Comparison of ENCODE assay signal across 19 cellular contexts in genomic region chr5:176407456-176408244, GRCh38. TPM values are rescaled to one million over a fixed set of nuclear protein-coding genes. Genes with fewer than 3 reads are reported as not detected.
DNase-seq lines count a peak whose midpoint lies in the region; ATAC-seq and TF ChIP-seq lines count a peak whose summit lies in the region.
"Had no signal": no experiment of that assay in that cellular context is flagged by ENCODE, and none has a peak within 500 bp of the region (broad histone marks: within the 10 kb centered on the region; RNA-seq: fewer than 3 reads in every experiment).

No MANE protein-coding gene starts in this region.

- intact Hi-C loops in left ventricle myocardium superior (cut with micrococcal nuclease), result no loop called here

- H3K4me2 ChIP-seq in KMS-11, result peak overlapping the region; percentile 82

- H3K79me2 ChIP-seq in KMS-11 (ENCODE audit: insufficient read depth, low read depth), result no peaks in the 10 kb centered on the region; the same call in 1 of the 2 replicates

- no peaks in the 10 kb centered on the region for H3K9me3 ChIP-seq in esophagus (ENCODE audit: control insufficient read depth in 2 of 2, insufficient read depth in 1 of 2, low read depth in 1 of 2, low read length in 1 of 2)
- no peaks in the 10 kb centered on the region for H3K9me3 ChIP-seq in subcutaneous abdominal adipose tissue (ENCODE audit: control insufficient read depth in 5 of 5, low read length in 5 of 5)
- H3K9me3 ChIP-seq: body of pancreas had no signal

- H2AFZ ChIP-seq in KMS-11 (ENCODE audit: low read depth), result no peak overlapping the region

- no peak for TF ChIP-seq CTCF in KMS-11 (conservative IDR thresholded peaks at IDR 0.05; ENCODE audit: low read depth, low read length)

- no peaks in the 10 kb centered on the region for H4K20me1 ChIP-seq in KMS-11 (ENCODE audit: insufficient read depth)

- H3K9ac ChIP-seq in KMS-11 (peak overlapping the region; percentile 60), subcutaneous abdominal adipose tissue (ENCODE audit: low read length in 5 of 5) (no peak overlapping the region)

- H3K27me3 ChIP-seq in KMS-11 (ENCODE audit: insufficient read depth, low read depth) (no peaks in the 10 kb centered on the region), esophagus (ENCODE audit: control insufficient read depth in 1 of 2, insufficient read depth in 2 of 2, low read length in 2 of 2) (no peaks in the 10 kb centered on the region), subcutaneous abdominal adipose tissue (ENCODE audit: control insufficient read depth in 5 of 5, insufficient read depth in 4 of 5, low read length in 5 of 5) (no peaks in the 10 kb centered on the region)
- H3K27me3 ChIP-seq: body of pancreas had no signal

- H3K4me1 ChIP-seq in KMS-11 (ENCODE audit: low read depth, poor library complexity, severe bottlenecking) (peaks cover 54% of the 10 kb centered on the region), esophagus (ENCODE audit: control insufficient read depth in 2 of 2, insufficient read depth in 2 of 2, low read length in 1 of 2) (peaks cover 4 to 27% of the 10 kb centered on the region in 2 donors), subcutaneous abdominal adipose tissue (ENCODE audit: control insufficient read depth in 5 of 5, insufficient read depth in 5 of 5, low read length in 5 of 5) (peaks cover 0 to 24% (median 20%) of the 10 kb centered on the region in 5 donors)
- H3K4me1 ChIP-seq: body of pancreas had no signal

- WGBS in esophagus, 2 donors, result 78 to 80% methylated on average over 6 of the region's 6 CpGs

- peak; percentile 69 for ATAC-seq in left ventricle myocardium superior
- ATAC-seq in GM19324 (IDR thresholded peaks at IDR 0.05; ENCODE audit: low FRiP score, unreplicated experiment), result no peak
- no peak for ATAC-seq in GM21381 (IDR thresholded peaks at IDR 0.05; ENCODE audit: unreplicated experiment)
- ATAC-seq: body of pancreas; HepG2; stimulated activated naive CD8-positive, alpha-beta T cell treated with anti-CD3 and anti-CD28 coated beads, Interleukin-15, amount 100 ng/mL, for 72 hours had no signal

- no peak overlapping the region for H3K4me3 ChIP-seq in KMS-11 (IDR thresholded peaks at IDR 0.05; ENCODE audit: insufficient read depth, low read depth, low read length)
- H3K4me3 ChIP-seq in esophagus (ENCODE audit: low read depth in 1 of 2, low read length in 2 of 2), result no peak overlapping the region
- no peak overlapping the region for H3K4me3 ChIP-seq in subcutaneous abdominal adipose tissue (ENCODE audit: low read depth in 1 of 5, low read length in 5 of 5)
- H3K4me3 ChIP-seq: body of pancreas had no signal

- H3K36me3 ChIP-seq in KMS-11 (ENCODE audit: insufficient read depth) (no peaks in the 10 kb centered on the region), esophagus (ENCODE audit: control insufficient read depth in 2 of 2, insufficient read depth in 2 of 2, low read length in 1 of 2) (peaks cover 0 to 23% of the 10 kb centered on the region in 2 donors), subcutaneous abdominal adipose tissue (ENCODE audit: control insufficient read depth in 5 of 5, insufficient read depth in 5 of 5, low read length in 5 of 5) (peaks cover 0 to 41% (median 26%) of the 10 kb centered on the region in 5 donors)

- peak; percentile 50 for DNase-seq in left ventricle myocardium superior
- no peak for DNase-seq in NCI-H82 (lab: John Stamatoyannopoulos, UW)
- no peak for DNase-seq in pons (ENCODE audit: low spot score)
- DNase-seq: activated naive CD4-positive, alpha-beta T cell treated with anti-CD3 and anti-CD28 coated beads, Interleukin-2, amount 10 ng/mL, durations not matched to agents 7 days and 5 days; body of pancreas; cortex of kidney; GOT3; islet precursor cell; NCI-H187 treated with DMSO at 0.1 percent for 48 hours; NCI-H446; retina; stimulated activated naive CD8-positive, alpha-beta T cell treated with anti-CD3 and anti-CD28 coated beads, Interleukin-15, amount 100 ng/mL, for 72 hours; T-helper 1 cell had no signal

- peak overlapping the region; percentile 94 for H3K27ac ChIP-seq in KMS-11
- peak overlapping the region; percentile 80 to 84 for H3K27ac ChIP-seq in esophagus (ENCODE audit: low read depth in 2 of 2, low read length in 1 of 2)
- H3K27ac ChIP-seq in subcutaneous abdominal adipose tissue (ENCODE audit: low read depth, low read length), result peak overlapping the region; percentile 46
- H3K27ac ChIP-seq: body of pancreas had no signal

RNA-seq across cellular contexts. Expression of gene CLTB, which starts 8.7 kb away (rescaled TPM):
- polyA plus RNA-seq in esophagus, result 100 to 1,000 TPM; 517 to 730 TPM
- total RNA-seq in left ventricle myocardium superior, result 223 TPM

RNA-seq across cellular contexts. Expression of gene HIGD2A, which starts 19.1 kb away (rescaled TPM):
- 100 to 1,000 TPM; 151 to 163 TPM for polyA plus RNA-seq in esophagus
- total RNA-seq in left ventricle myocardium superior, result 222 TPM

RNA-seq across cellular contexts. Expression of gene NOP16, which starts 19.3 kb away (rescaled TPM):
- polyA plus RNA-seq in esophagus, result 10 to 100 TPM; 50.6 to 70.3 TPM
- 19.0 TPM for total RNA-seq in left ventricle myocardium superior

RNA-seq across cellular contexts. Expression of gene FAF2, which starts 40.5 kb away (rescaled TPM):
- polyA plus RNA-seq in esophagus, result 10 to 100 TPM in 1 of 2 donors, 1 to 10 TPM in 1; 9.7 to 12.6 TPM
- total RNA-seq in left ventricle myocardium superior, result 16.2 TPM

RNA-seq across cellular contexts. Expression of gene ARL10, which starts 42.4 kb away (rescaled TPM):
- polyA plus RNA-seq in esophagus, result 1 to 10 TPM; 2.4 to 3.8 TPM
- total RNA-seq in left ventricle myocardium superior, result 4.4 TPM
